Comparison of ENCODE assay signal across 1 cellular context in genomic region chr3:53412953-53413352, GRCh38.
TF ChIP-seq lines count a peak whose summit lies in the region.

No MANE protein-coding gene starts in this region.

TF ChIP-seq in K562, 482 proteins besides CTCF, POLR2A, EP300 and RAD21 (continued from another document):
- TF ChIP-seq E2F5 (CRISPR knock-in tag; IDR thresholded peaks at IDR 0.05) (no peak), KDM5B (IDR thresholded peaks at IDR 0.05; ENCODE audit: insufficient replicate concordance, low read depth, low read length) (no peak), CBX3 (IDR thresholded peaks at IDR 0.05; ENCODE audit: borderline replicate concordance in 1 of 2, low read length in 2 of 2) (peak in 1 of 2 experiments; percentile 74; a peak in 1 of 3 replicates), TRIM24 (IDR thresholded peaks at IDR 0.05) (0 out of 4 replicates have a peak, but pooled peaks of 1 of the 2 experiments have one; percentile 24)
